In the genomic region with DNA sequence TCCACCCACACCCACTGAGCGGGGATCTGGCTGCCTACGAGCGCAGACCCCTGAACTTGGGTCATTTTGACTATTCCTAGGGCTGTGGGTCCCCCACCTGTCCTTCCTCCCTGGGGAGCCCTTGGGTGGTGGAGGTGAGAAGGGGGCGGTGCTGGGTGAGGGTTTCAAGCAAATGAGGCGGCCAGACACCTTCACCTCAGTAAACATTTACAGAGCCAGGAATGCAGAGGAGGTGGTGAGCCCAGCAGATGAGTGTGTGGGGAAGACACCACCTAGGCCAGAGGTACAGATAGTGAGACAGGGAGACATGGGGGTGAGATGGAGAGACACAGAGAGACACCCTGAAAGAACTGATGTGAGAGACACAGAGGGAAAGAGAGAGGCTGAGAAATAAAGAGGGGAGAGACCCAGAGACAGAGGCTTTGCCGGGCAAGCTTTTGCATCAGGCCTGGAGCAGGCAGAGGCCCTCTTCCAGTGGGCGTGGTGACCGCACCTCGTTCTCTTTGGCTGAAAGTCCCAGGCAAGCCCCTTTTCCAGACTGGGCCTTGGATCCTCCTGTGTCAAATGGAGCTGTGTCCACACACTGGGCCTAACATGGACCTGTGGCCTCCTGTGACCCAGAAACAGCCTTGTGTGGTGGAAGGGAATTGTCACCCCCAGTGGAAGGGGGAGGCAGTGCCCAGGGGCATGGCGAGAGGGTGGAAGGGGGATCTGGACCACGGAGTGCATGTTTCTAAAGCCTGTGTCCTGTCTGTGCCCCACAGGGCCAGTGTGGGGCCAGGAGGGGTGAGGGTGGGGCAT, we compare ENCODE assay signal across 18 cellular contexts. TPM values are rescaled to one million over a fixed set of nuclear protein-coding genes. Genes with fewer than 3 reads are reported as not detected.
DNase-seq lines count a peak whose midpoint lies in the region; ATAC-seq and TF ChIP-seq lines count a peak whose summit lies in the region.
"Had no signal": no experiment of that assay in that cellular context is flagged by ENCODE, and none has a peak within 500 bp of the region (broad histone marks: within the 10 kb centered on the region; RNA-seq: fewer than 3 reads in every experiment).

No MANE protein-coding gene starts in this region.

- H3K27me3 Mint-ChIP-seq in HFFc6 (ENCODE audit: insufficient read depth) (peaks cover 10% of the 10 kb centered on the region), endodermal cell (ENCODE audit: insufficient read depth) (no peaks in the 10 kb centered on the region)

- H3K36me3 Mint-ChIP-seq in HFFc6 (ENCODE audit: low read depth) = peaks cover 5% of the 10 kb centered on the region; the same call in 1 of the 2 replicates
- no peaks in the 10 kb centered on the region for H3K36me3 Mint-ChIP-seq in endodermal cell (ENCODE audit: low read depth)

- H3K36me3 ChIP-seq in ACC112 (ENCODE audit: insufficient read depth, low read length) (no peaks in the 10 kb centered on the region), endodermal cell (ENCODE audit: control insufficient read depth, insufficient read depth, low read length) (no peaks in the 10 kb centered on the region), mucosa of descending colon (ENCODE audit: low read depth) (no peaks in the 10 kb centered on the region)
- H3K36me3 ChIP-seq: sigmoid colon had no signal

- WGBS in endodermal cell (ENCODE audit: insufficient coverage in 1 of 2, insufficient read length in 1 of 2), 2 experiments = 94 to 98% methylated on average over 4 to 9 of the region's 11 CpGs

- H3K9me3 ChIP-seq in endodermal cell (ENCODE audit: control insufficient read depth, low read length) (no peaks in the 10 kb centered on the region), mucosa of descending colon (no peaks in the 10 kb centered on the region)
- H3K9me3 ChIP-seq: sigmoid colon had no signal

- H3K4me1 Mint-ChIP-seq in HFFc6 (ENCODE audit: low read depth) (peaks cover 38% of the 10 kb centered on the region), endodermal cell (peaks cover 19% of the 10 kb centered on the region)

- H3K4me3 Mint-ChIP-seq in HFFc6 = no peak overlapping the region
- H3K4me3 Mint-ChIP-seq in endodermal cell = no peak overlapping the region

- no peak for ATAC-seq in mucosa of descending colon

- no peak overlapping the region for H2AFZ ChIP-seq in ACC112 (ENCODE audit: low read length, unreplicated experiment)

- H3K27ac Mint-ChIP-seq in HFFc6 = peak overlapping the region; percentile 46
- H3K27ac Mint-ChIP-seq in endodermal cell = peak overlapping the region; percentile 32

- H3K9ac ChIP-seq in endodermal cell (ENCODE audit: extremely low read depth, low read length, poor library complexity, severe bottlenecking) = no peak overlapping the region

- TF ChIP-seq CTCF in HFFc6 (IDR thresholded peaks at IDR 0.05) (no peak), endodermal cell (conservative IDR thresholded peaks at IDR 0.05) (no peak), mucosa of descending colon (IDR thresholded peaks at IDR 0.05) (no peak)

- H3K4me3 ChIP-seq in ACC112 (ENCODE audit: low read depth, low read length) (no peak overlapping the region), endodermal cell (ENCODE audit: low read length) (no peak overlapping the region), mucosa of descending colon (no peak overlapping the region)
- H3K4me3 ChIP-seq: sigmoid colon had no signal

- H3K9me3 Mint-ChIP-seq in HFFc6 = no peaks in the 10 kb centered on the region
- peaks cover 3% of the 10 kb centered on the region for H3K9me3 Mint-ChIP-seq in endodermal cell

- intact Hi-C loops in posterior vena cava (cut with DNase I) = loop anchor here in 1 of 2 donors (10.0 kb wide), 1 partner anchor 55 kb away; no protein-coding TSS in a partner anchor
- intact Hi-C loops in mucosa of descending colon (cut with DNase I, micrococcal nuclease) = no loop called here

- H3K27me3 ChIP-seq in ACC112 (ENCODE audit: insufficient read depth, low read length) (no peaks in the 10 kb centered on the region), endodermal cell (ENCODE audit: control insufficient read depth, insufficient read depth, low read length, poor library complexity, severe bottlenecking) (no peaks in the 10 kb centered on the region)
- H3K27me3 ChIP-seq: sigmoid colon had no signal

- H3K27ac ChIP-seq in ACC112 (ENCODE audit: low read depth, low read length) (0 out of 2 replicates have a peak overlapping the region, but pooled peaks have one; percentile 62), endodermal cell (ENCODE audit: low read depth, low read length) (no peak overlapping the region)

- no peaks in the 10 kb centered on the region for H3K79me2 ChIP-seq in ACC112 (ENCODE audit: control insufficient read depth, insufficient read depth, low read length, unreplicated experiment)

- H3K4me1 ChIP-seq in ACC112 (ENCODE audit: control insufficient read depth, insufficient read depth, low read length, unreplicated experiment) = peaks cover 26% of the 10 kb centered on the region
- H3K4me1 ChIP-seq in endodermal cell (ENCODE audit: control insufficient read depth, insufficient read depth, low read length) = peaks cover 8% of the 10 kb centered on the region
- peaks cover 6% of the 10 kb centered on the region for H3K4me1 ChIP-seq in mucosa of descending colon (ENCODE audit: low read depth)

- DNase-seq in HFFc6 = no peak
- peak; percentile 47 for DNase-seq in endodermal cell
- DNase-seq in posterior vena cava (ENCODE audit: low spot score) = peak; percentile 84
- no peak for DNase-seq in NCI-H524 treated with DMSO at 0.1 percent for 48 hours (lab: John Stamatoyannopoulos, UW)
- no peak for DNase-seq in DMS53 (lab: John Stamatoyannopoulos, UW)
- DNase-seq in NCI-H2029 treated with DMSO at 0.1 percent for 48 hours (lab: John Stamatoyannopoulos, UW) = no peak
- no peak for DNase-seq in mucosa of descending colon
- DNase-seq: activated CD4-positive, alpha-beta T cell treated with anti-CD3 and anti-CD28 coated beads for 48 hours; activated CD8-positive, alpha-beta memory T cell treated with anti-CD3 and anti-CD28 coated beads, Interleukin-2, amount 50 U/mL, for 4 hours; activated gamma-delta T cell; amygdala; caudate nucleus; left cardiac atrium; NCI-H1417; NCI-H524; sigmoid colon; stimulated activated naive CD4-positive, alpha-beta T cell had no signal

RNA-seq across cellular contexts. Expression of a gene that starts 29.7 kb away (rescaled TPM):
- 10 to 100 TPM; 57.9 to 62.8 (median 59.8) TPM for total RNA-seq in HFFc6 (2021; fragmentation: NEBNext Ultra II Directional; extraction: Animal tissue kit (Norgen Biotek cat#: 25700))
- total RNA-seq in endodermal cell (10 to 100 TPM; 14.9 to 15.1 TPM), posterior vena cava (100 to 1,000 TPM in 1 of 2 donors, 10 to 100 TPM in 1; 95.5 to 170 TPM), mucosa of descending colon (10 to 100 TPM; 20.2 to 86.7 (median 41.3) TPM)
- polyA plus RNA-seq in endodermal cell (2013, experiment 1 of 2) = 11.9 TPM
- 8.9 TPM for polyA plus RNA-seq in endodermal cell (2013, experiment 2 of 2)

Comparison
In these comparisons a context has a peak if more than half of its experiments do, and no peak if none do; other contexts are left out.
1. DNase-seq: peak in endodermal cell (single experiment) and posterior vena cava (single experiment); none in HFFc6 (single experiment), NCI-H524 treated with DMSO at 0.1 percent for 48 hours (single experiment), DMS53 (single experiment), NCI-H2029 treated with DMSO at 0.1 percent for 48 hours (single experiment) and mucosa of descending colon (0 of 3).